1 cellular context compared by ENCODE assay signal in the genomic region with DNA sequence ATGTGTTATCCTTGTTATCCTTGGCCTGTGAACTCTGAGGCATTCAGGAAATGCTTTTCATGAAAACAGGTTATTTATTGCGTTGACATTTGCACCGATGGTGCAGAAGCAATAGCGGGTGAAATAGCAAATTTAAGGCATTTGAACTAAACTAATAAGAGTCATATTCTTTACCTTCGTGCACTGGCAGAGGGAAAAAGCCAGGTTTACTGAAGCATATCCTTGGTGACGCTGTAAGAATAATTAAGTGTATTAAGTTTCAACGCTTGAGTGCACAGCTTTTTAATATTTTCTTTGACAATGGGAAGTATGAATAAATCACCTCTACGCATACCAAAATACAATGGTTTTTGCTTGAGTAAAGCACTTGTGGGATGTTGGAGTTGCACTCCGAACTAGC.
TF ChIP-seq lines count a peak whose summit lies in the region.

No MANE protein-coding gene starts in this region.

TF ChIP-seq in H1, 55 proteins besides CTCF, POLR2A, EP300 and RAD21:
- TF ChIP-seq JUND (IDR thresholded peaks at IDR 0.05; ENCODE audit: low read length), result no peak
- TF ChIP-seq SP4 (IDR thresholded peaks at IDR 0.05; ENCODE audit: low read length), result no peak
- no peak for TF ChIP-seq EGR1 (IDR thresholded peaks at IDR 0.05; ENCODE audit: borderline replicate concordance, low read depth, low read length)
- TF ChIP-seq SIRT6 (IDR thresholded peaks at IDR 0.05; ENCODE audit: low read length), result no peak
- TF ChIP-seq CTBP2 (IDR thresholded peaks at IDR 0.05; ENCODE audit: borderline replicate concordance, insufficient read depth, insufficient read length, low read length), result no peak
- no peak for TF ChIP-seq JUN (IDR thresholded peaks at IDR 0.05; ENCODE audit: low read depth, low read length)
- TF ChIP-seq RNF2 (IDR thresholded peaks at IDR 0.05; ENCODE audit: borderline replicate concordance, low read depth, low read length, missing control alignments, poor library complexity, severe bottlenecking), result no peak
- no peak for TF ChIP-seq FOSL1 (IDR thresholded peaks at IDR 0.05; ENCODE audit: insufficient read depth, low read depth, low read length)
- TF ChIP-seq RFX5 (IDR thresholded peaks at IDR 0.05; ENCODE audit: borderline replicate concordance, low read depth, low read length), result no peak
- no peak for TF ChIP-seq ATF2 (IDR thresholded peaks at IDR 0.05; ENCODE audit: low read length)
- no peak for TF ChIP-seq TAF7 (optimal IDR thresholded peaks at IDR 0.05; ENCODE audit: borderline replicate concordance, low read depth, low read length)
- no peak for TF ChIP-seq SRF (IDR thresholded peaks at IDR 0.05; ENCODE audit: low read depth, low read length)
- no peak for TF ChIP-seq KDM4A (IDR thresholded peaks at IDR 0.05; ENCODE audit: low read depth, low read length, severe bottlenecking)
- no peak for TF ChIP-seq SAP30 (IDR thresholded peaks at IDR 0.05; ENCODE audit: insufficient read depth, insufficient replicate concordance, low read length)
- no peak for TF ChIP-seq ZNF274 (IDR thresholded peaks at IDR 0.05; ENCODE audit: borderline replicate concordance, extremely low read depth, low read length)
- no peak for TF ChIP-seq ASH2L (IDR thresholded peaks at IDR 0.05; ENCODE audit: low read length)
